In genomic region chr5:69167488-69167845, GRCh38 we compare ENCODE assay signal across 8 cellular contexts. TPM values are rescaled to one million over a fixed set of nuclear protein-coding genes. Genes with fewer than 3 reads are reported as not detected.
DNase-seq lines count a peak whose midpoint lies in the region; ATAC-seq and TF ChIP-seq lines count a peak whose summit lies in the region.

No MANE protein-coding gene starts in this region.

- H3K4me3 ChIP-seq in Caco-2 (ENCODE audit: low read depth, low read length), result peak overlapping the region; percentile 100
- H3K4me3 ChIP-seq in colonic mucosa, result peak overlapping the region; percentile 88
- H3K4me3 ChIP-seq in muscle layer of colon (ENCODE audit: low read depth in 1 of 2, low read length in 2 of 2), result peak overlapping the region; percentile 44 to 84

- peak overlapping the region; percentile 28 to 66 for H3K9ac ChIP-seq in colonic mucosa (ENCODE audit: low read depth in 2 of 2, low read length in 2 of 2)
- H3K9ac ChIP-seq in muscle layer of colon (ENCODE audit: low read length), result peak overlapping the region; percentile 27

- no peaks in the 10 kb centered on the region for H3K9me3 Mint-ChIP-seq in Caco-2 (ENCODE audit: unreplicated experiment)

- H3K27me3 Mint-ChIP-seq in Caco-2 (ENCODE audit: insufficient read depth, unreplicated experiment), result no peaks in the 10 kb centered on the region

- BruUV-seq in Caco-2 (replicated peaks; lab: Mats Ljungman, UMichigan), result no TSS peak

- H3K36me3 Mint-ChIP-seq in Caco-2 (ENCODE audit: insufficient read depth, unreplicated experiment), result peaks cover 62% of the 10 kb centered on the region

- H3K4me1 Mint-ChIP-seq in Caco-2 (ENCODE audit: low read depth, unreplicated experiment), result peaks cover 20% of the 10 kb centered on the region

- peaks cover 8% of the 10 kb centered on the region; the same call in 1 of the 2 replicates for H3K4me1 ChIP-seq in Caco-2
- H3K4me1 ChIP-seq in colonic mucosa, result peaks cover 4% of the 10 kb centered on the region
- H3K4me1 ChIP-seq in muscle layer of colon (ENCODE audit: insufficient read depth, low read length), result peaks cover 8% of the 10 kb centered on the region

- intact Hi-C loops in Caco-2 (cut with micrococcal nuclease; ENCODE audit: unreplicated experiment), result loop anchor here (1.0 to 2.0 kb wide), 4 partner anchors 22 to 202 kb away; partner anchors contain the start of genes AK6, CENPH, RAD17 and TAF9
- intact Hi-C loops in colonic mucosa (cut with DNase I), result loop anchor here (10.0 kb wide), 1 partner anchor 47 kb away; a partner anchor contains a TSS

- no peaks in the 10 kb centered on the region for H3K27me3 ChIP-seq in Caco-2 (replicated peaks; ENCODE audit: control insufficient read depth, insufficient read depth, low read length)
- no peaks in the 10 kb centered on the region for H3K27me3 ChIP-seq in colonic mucosa
- H3K27me3 ChIP-seq in muscle layer of colon (ENCODE audit: control insufficient read depth in 1 of 2, insufficient read depth in 2 of 2, low read length in 2 of 2), result no peaks in the 10 kb centered on the region

- no peak for ATAC-seq in HG02763 (IDR thresholded peaks at IDR 0.05; ENCODE audit: unreplicated experiment)

- CTCF ChIA-PET in Caco-2 (lab: Charles Lee), result interaction anchor here (2.6 kb wide), 1 partner anchor 74 kb away, joined by 24 read pairs; the partner anchor contains the start of gene SLC30A5

- POLR2A ChIA-PET in Caco-2 (lab: Charles Lee), result interaction anchor here (0.6 to 1.8 kb wide), 4 partner anchors 22 to 167 kb away, joined by 3 to 15 read pairs (median 8); partner anchors contain the start of genes CENPH and SLC30A5

- in situ Hi-C loops in KBM-7 (cut with MboI; ENCODE audit: low pct_unique_long_range_greater_than_20kb, low sequenced_read_pairs), result no loop called here

- peak overlapping the region; percentile 100 for H3K27ac Mint-ChIP-seq in Caco-2 (ENCODE audit: unreplicated experiment)

- H3K36me3 ChIP-seq in Caco-2 (ENCODE audit: control insufficient read depth, insufficient read depth, low read length) (peaks cover 3% of the 10 kb centered on the region; the same call in 1 of the 2 replicates), colonic mucosa (no peaks in the 10 kb centered on the region), muscle layer of colon (ENCODE audit: insufficient read depth, low read length) (no peaks in the 10 kb centered on the region)

- H3K9me3 ChIP-seq in Caco-2, result no peaks in the 10 kb centered on the region
- no peaks in the 10 kb centered on the region for H3K9me3 ChIP-seq in colonic mucosa
- H3K9me3 ChIP-seq in muscle layer of colon (ENCODE audit: low read length), result no peaks in the 10 kb centered on the region

- H3K27ac ChIP-seq in colonic mucosa (no peak overlapping the region), muscle layer of colon (ENCODE audit: low read depth, low read length) (no peak overlapping the region)

- H3K4me3 Mint-ChIP-seq in Caco-2 (ENCODE audit: unreplicated experiment), result peak overlapping the region; percentile 100

- TF ChIP-seq CTCF in Caco-2 (IDR thresholded peaks at IDR 0.05; ENCODE audit: insufficient read depth in 1 of 2, low read depth in 1 of 2, low read length in 1 of 2, severe bottlenecking in 1 of 2, unreplicated experiment in 1 of 2) (no peak), colonic mucosa (IDR thresholded peaks at IDR 0.05) (no peak)

- DNase-seq in Caco-2, result peak in 1 of 2 experiments; percentile 10
- DNase-seq in KBM-7, result peak; percentile 28
- DNase-seq in colonic mucosa, result no peak
- DNase-seq in NCI-H187 (lab: John Stamatoyannopoulos, UW), result no peak
- DNase-seq in DMS114 treated with DMSO at 0.1 percent for 48 hours (lab: John Stamatoyannopoulos, UW; ENCODE audit: unreplicated experiment), result no peak
- DNase-seq in NCI-H1092 treated with DMSO at 0.1 percent for 48 hours (lab: John Stamatoyannopoulos, UW), result no peak

RNA-seq across cellular contexts. Expression of gene CCNB1, which starts 0.5 kb away (rescaled TPM):
- 311 and 338 TPM in 2 replicates for total RNA-seq in Caco-2 (2022)
- total RNA-seq in colonic mucosa, result 100 to 1,000 TPM in 1 of 2 donors, 10 to 100 TPM in 1; 43.1 to 189 TPM

RNA-seq across cellular contexts. Expression of gene CENPH, which starts 21.9 kb away (rescaled TPM):
- total RNA-seq in Caco-2 (2022) (30.2 and 32.4 TPM in 2 replicates), colonic mucosa (10 to 100 TPM in 1 of 2 donors, 1 to 10 TPM in 1; 5.9 to 13.9 TPM)
